8 cellular contexts compared by ENCODE assay signal in genomic region chr11:66388746-66389386, GRCh38. TPM values are rescaled to one million over a fixed set of nuclear protein-coding genes. Genes with fewer than 3 reads are reported as not detected.
DNase-seq lines count a peak whose midpoint lies in the region; ATAC-seq and TF ChIP-seq lines count a peak whose summit lies in the region.

No MANE protein-coding gene starts in this region.

- H3K27me3 ChIP-seq in KMS-11 (ENCODE audit: insufficient read depth, low read depth) (peaks cover 30% of the 10 kb centered on the region; the same call in 1 of the 2 replicates), Peyer's patch (no peaks in the 10 kb centered on the region)

- no peak overlapping the region for H3K4me2 ChIP-seq in KMS-11

- H3K36me3 ChIP-seq in KMS-11 (ENCODE audit: insufficient read depth) (no peaks in the 10 kb centered on the region), Peyer's patch (no peaks in the 10 kb centered on the region)

- no peak overlapping the region for H3K4me3 Mint-ChIP-seq in activated T-cell treated with anti-CD3 and anti-CD28 coated beads, Interleukin-2, amount 50 U/mL, for 4 hours

- no peak overlapping the region for H3K9ac ChIP-seq in KMS-11

- H4K20me1 ChIP-seq in KMS-11 (ENCODE audit: insufficient read depth): no peaks in the 10 kb centered on the region

- no peaks in the 10 kb centered on the region for H3K79me2 ChIP-seq in KMS-11 (ENCODE audit: insufficient read depth, low read depth)

- H3K4me3 ChIP-seq in KMS-11 (IDR thresholded peaks at IDR 0.05; ENCODE audit: insufficient read depth, low read depth, low read length) (no peak overlapping the region), Peyer's patch (no peak overlapping the region), fibroblast of the aortic adventitia (ENCODE audit: low read depth, low read length) (no peak overlapping the region)

- H3K4me1 Mint-ChIP-seq in activated T-cell treated with anti-CD3 and anti-CD28 coated beads, Interleukin-2, amount 50 U/mL, for 4 hours (ENCODE audit: low read depth): peaks cover 7% of the 10 kb centered on the region

- peak; percentile 80 for TF ChIP-seq CTCF in KMS-11 (conservative IDR thresholded peaks at IDR 0.05; ENCODE audit: low read depth, low read length)
- TF ChIP-seq CTCF in Peyer's patch (IDR thresholded peaks at IDR 0.05): peak in 5 of 6 experiments; percentile 38 to 77 (median 71)
- peak; percentile 88 for TF ChIP-seq CTCF in fibroblast of the aortic adventitia (IDR thresholded peaks at IDR 0.05; ENCODE audit: insufficient read depth, low read length)

- H3K27me3 Mint-ChIP-seq in activated T-cell treated with anti-CD3 and anti-CD28 coated beads, Interleukin-2, amount 50 U/mL, for 4 hours (ENCODE audit: low read depth): peaks cover 2% of the 10 kb centered on the region

- no peak overlapping the region for H2AFZ ChIP-seq in KMS-11 (ENCODE audit: low read depth)

- no peak overlapping the region for H3K27ac ChIP-seq in KMS-11
- H3K27ac ChIP-seq in Peyer's patch: no peak overlapping the region

- H3K9me3 ChIP-seq in Peyer's patch: no peaks in the 10 kb centered on the region

- peak; percentile 76 to 84 for ATAC-seq in activated T-cell treated with anti-CD3 and anti-CD28 coated beads, Interleukin-2, amount 50 U/mL, for 4 hours
- ATAC-seq in GM18867 (IDR thresholded peaks at IDR 0.05; ENCODE audit: unreplicated experiment): no peak

- no peaks in the 10 kb centered on the region for H3K9me3 Mint-ChIP-seq in activated T-cell treated with anti-CD3 and anti-CD28 coated beads, Interleukin-2, amount 50 U/mL, for 4 hours

- TF ChIP-seq POLR2A in Peyer's patch (IDR thresholded peaks at IDR 0.05): no peak

- DNase-seq in DMS 273 treated with DMSO at 0.1 percent for 48 hours (lab: John Stamatoyannopoulos, UW): peak; percentile 13
- peak; percentile 66 to 92 (median 81) for DNase-seq in Peyer's patch
- DNase-seq in activated T-cell treated with anti-CD3 and anti-CD28 coated beads, Interleukin-2, amount 50 U/mL, for 4 hours: peak; percentile 63
- DNase-seq in fibroblast of the aortic adventitia (ENCODE audit: low read depth): peak; percentile 77
- peak; percentile 59 for DNase-seq in pons (ENCODE audit: low spot score)
- peak; percentile 72 for DNase-seq in ureter (ENCODE audit: low spot score)

- no peaks in the 10 kb centered on the region for H3K36me3 Mint-ChIP-seq in activated T-cell treated with anti-CD3 and anti-CD28 coated beads, Interleukin-2, amount 50 U/mL, for 4 hours (ENCODE audit: insufficient read depth)

- H3K4me1 ChIP-seq in KMS-11 (ENCODE audit: low read depth, poor library complexity, severe bottlenecking): peaks cover 11% of the 10 kb centered on the region
- peaks cover 0 to 6% (median 0%) of the 10 kb centered on the region in 4 donors for H3K4me1 ChIP-seq in Peyer's patch

RNA-seq across cellular contexts. Expression of gene SLC29A2, which starts 17.3 kb away (rescaled TPM):
- total RNA-seq in Peyer's patch (10 to 100 TPM in 3 of 4 donors, 1 to 10 TPM in 1; 7.4 to 21.6 (median 17.1) TPM), fibroblast of the aortic adventitia (ENCODE audit: low replicate concordance) (0.36 TPM in 1 of 2 replicates, not detected in the other), ureter (13.0 TPM)
- 10 to 100 TPM; 10.5 to 15.7 (median 11.4) TPM for total RNA-seq in activated T-cell treated with anti-CD3 and anti-CD28 coated beads, Interleukin-2, amount 50 U/mL, for 4 hours

RNA-seq across cellular contexts. Expression of gene NPAS4, which starts 32.0 kb away (rescaled TPM):
- not detected for total RNA-seq in Peyer's patch
- not detected for total RNA-seq in activated T-cell treated with anti-CD3 and anti-CD28 coated beads, Interleukin-2, amount 50 U/mL, for 4 hours
- total RNA-seq in fibroblast of the aortic adventitia (ENCODE audit: low replicate concordance): 0.18 TPM in 1 of 2 replicates, not detected in the other
- 1.2 TPM for total RNA-seq in ureter

RNA-seq across cellular contexts. Expression of gene B4GAT1, which starts 41.4 kb away (rescaled TPM):
- 10 to 100 TPM in 3 of 4 donors, 1 to 10 TPM in 1; 1.7 to 21.9 (median 18.8) TPM for total RNA-seq in Peyer's patch
- total RNA-seq in activated T-cell treated with anti-CD3 and anti-CD28 coated beads, Interleukin-2, amount 50 U/mL, for 4 hours: 10 to 100 TPM in 1 of 3 donors, 1 to 10 TPM in 2; 6.4 to 10.3 (median 8.0) TPM
- total RNA-seq in fibroblast of the aortic adventitia (ENCODE audit: low replicate concordance): 21.5 and 36.3 TPM in 2 replicates
- 15.2 TPM for total RNA-seq in ureter

RNA-seq across cellular contexts. Expression of gene BRMS1, which starts 44.0 kb away (rescaled TPM):
- total RNA-seq in Peyer's patch (10 to 100 TPM; 36.9 to 63.5 (median 50.3) TPM), fibroblast of the aortic adventitia (ENCODE audit: low replicate concordance) (22.6 and 38.5 TPM in 2 replicates), ureter (25.7 TPM)
- 100 to 1,000 TPM in 1 of 3 donors, 10 to 100 TPM in 2; 91.1 to 105 (median 94.9) TPM for total RNA-seq in activated T-cell treated with anti-CD3 and anti-CD28 coated beads, Interleukin-2, amount 50 U/mL, for 4 hours

RNA-seq across cellular contexts. Expression of gene MRPL11, which starts 49.8 kb away (rescaled TPM):
- 10 to 100 TPM; 24.7 to 34.9 (median 28.9) TPM for total RNA-seq in Peyer's patch
- total RNA-seq in activated T-cell treated with anti-CD3 and anti-CD28 coated beads, Interleukin-2, amount 50 U/mL, for 4 hours: 100 to 1,000 TPM; 124 to 141 (median 129) TPM
- total RNA-seq in fibroblast of the aortic adventitia (ENCODE audit: low replicate concordance): 39.4 and 40.0 TPM in 2 replicates
- total RNA-seq in ureter: 47.0 TPM

Comparison
In these comparisons a context has a peak if more than half of its experiments do, and no peak if none do; other contexts are left out.
1. DNase-seq: peak in every context shown above with its lines; median percentile 81 in Peyer's patch; 77 in fibroblast of the aortic adventitia; 72 in ureter; 63 in activated T-cell treated with anti-CD3 and anti-CD28 coated beads, Interleukin-2, amount 50 U/mL, for 4 hours; 59 in pons; 13 in DMS 273 treated with DMSO at 0.1 percent for 48 hours.